In genomic region chr16:88771294-88771772, GRCh38 we compare ENCODE assay signal across 10 cellular contexts. TPM values are rescaled to one million over a fixed set of nuclear protein-coding genes. Genes with fewer than 3 reads are reported as not detected.
DNase-seq lines count a peak whose midpoint lies in the region; ATAC-seq, FAIRE-seq and TF ChIP-seq lines count a peak whose summit lies in the region.
"Had no signal": no experiment of that assay in that cellular context is flagged by ENCODE, and none has a peak within 500 bp of the region (broad histone marks: within the 10 kb centered on the region; RNA-seq: fewer than 3 reads in every experiment).

No MANE protein-coding gene starts in this region.

- no TSS peak for BruUV-seq in Panc1 (replicated peaks; lab: Mats Ljungman, UMichigan)

- peaks cover 7% of the 10 kb centered on the region for H3K36me3 ChIP-seq in BLaER1
- H3K36me3 ChIP-seq in Panc1 (ENCODE audit: control insufficient read depth, insufficient read depth, low read length): no peaks in the 10 kb centered on the region
- H3K36me3 ChIP-seq in pancreas: no peaks in the 10 kb centered on the region

- POLR2A ChIA-PET in Panc1 (lab: Charles Lee): interaction anchor here (0.6 kb wide), 1 partner anchor 651 kb away, joined by 8 read pairs; no protein-coding TSS in a partner anchor

- H3K4me2 ChIP-seq in BLaER1: peak overlapping the region; percentile 99

- H3K4me3 Mint-ChIP-seq in activated T-helper 17 cell treated with anti-CD3 and anti-CD28 coated beads, Interleukin-2, amount 50 U/mL, for 72 hours: no peak overlapping the region

- ATAC-seq in Panc1 (no peak; the same call in 1 of the 2 replicates), pancreas (no peak), left ventricle myocardium superior (no peak)
- no peak for ATAC-seq in activated T-helper 17 cell treated with anti-CD3 and anti-CD28 coated beads, Interleukin-2, amount 50 U/mL, for 72 hours (replicated peaks)

- H3K27me3 Mint-ChIP-seq in activated T-helper 17 cell treated with anti-CD3 and anti-CD28 coated beads, Interleukin-2, amount 50 U/mL, for 72 hours: no peaks in the 10 kb centered on the region

- no peaks in the 10 kb centered on the region for H3K9me3 Mint-ChIP-seq in activated T-helper 17 cell treated with anti-CD3 and anti-CD28 coated beads, Interleukin-2, amount 50 U/mL, for 72 hours

- CTCF ChIA-PET in Panc1 (lab: Charles Lee): interaction anchor here (0.9 kb wide), 1 partner anchor 34 kb away, joined by 3 read pairs; no protein-coding TSS in a partner anchor

- peak overlapping the region; percentile 89 for H3K27ac ChIP-seq in BLaER1
- peak overlapping the region; percentile 77 for H3K27ac ChIP-seq in Panc1 (ENCODE audit: low read length)
- H3K27ac ChIP-seq in epithelial cell of prostate: peak overlapping the region; percentile 74
- peak overlapping the region; percentile 78 to 85 (median 80) for H3K27ac ChIP-seq in pancreas

- peaks cover 13% of the 10 kb centered on the region for H3K4me1 Mint-ChIP-seq in activated T-helper 17 cell treated with anti-CD3 and anti-CD28 coated beads, Interleukin-2, amount 50 U/mL, for 72 hours

- FAIRE-seq in pancreas (lab: Jason Lieb, UNC): no peak
- FAIRE-seq: small intestine had no signal

- H3K27ac Mint-ChIP-seq in activated T-helper 17 cell treated with anti-CD3 and anti-CD28 coated beads, Interleukin-2, amount 50 U/mL, for 72 hours: no peak overlapping the region

- DNase-seq in Panc1 (ENCODE audit: low read depth, low spot score): no peak
- DNase-seq in epithelial cell of prostate (ENCODE audit: low read depth, low spot score): no peak
- peak in 2 of 6 donors; percentile 27 to 64 for DNase-seq in pancreas
- no peak for DNase-seq in NCI-H1048 (lab: John Stamatoyannopoulos, UW)
- no peak for DNase-seq in nucleus accumbens (lab: John Stamatoyannopoulos, UW)
- no peak for DNase-seq in left ventricle myocardium superior
- DNase-seq: activated CD4-positive, alpha-beta T cell treated with anti-CD3 and anti-CD28 coated beads for 1 hour had no signal

- peaks cover 12% of the 10 kb centered on the region for H3K36me3 Mint-ChIP-seq in activated T-helper 17 cell treated with anti-CD3 and anti-CD28 coated beads, Interleukin-2, amount 50 U/mL, for 72 hours (ENCODE audit: low read depth)

- H4K20me1 ChIP-seq in BLaER1: peaks cover 100% of the 10 kb centered on the region

- intact Hi-C loops in Panc1 (cut with micrococcal nuclease; ENCODE audit: unreplicated experiment) (no loop called here), pancreas (cut with DNase I) (no loop called here), left ventricle myocardium superior (cut with micrococcal nuclease) (no loop called here)

- TF ChIP-seq CTCF in Panc1 (IDR thresholded peaks at IDR 0.05): no peak
- no peak for TF ChIP-seq CTCF in pancreas (IDR thresholded peaks at IDR 0.05)

- H3K9me3 ChIP-seq in BLaER1 (no peaks in the 10 kb centered on the region), Panc1 (ENCODE audit: control insufficient read depth, insufficient read depth, low read depth, low read length) (no peaks in the 10 kb centered on the region), pancreas (no peaks in the 10 kb centered on the region)

- peak overlapping the region; percentile 77 for H3K9ac ChIP-seq in BLaER1

- in situ Hi-C loops in Panc1 (cut with HindIII; ENCODE audit: low pct_unique_long_range_greater_than_20kb, low sequenced_read_pairs): no loop called here

- H3K4me3 ChIP-seq in BLaER1: peak overlapping the region; percentile 60
- peak overlapping the region; percentile 21 to 46; a peak in 3 of 4 replicates for H3K4me3 ChIP-seq in Panc1 (ENCODE audit: low read depth in 2 of 2, low read length in 2 of 2)
- no peak overlapping the region for H3K4me3 ChIP-seq in pancreas

- WGBS in pancreas, 2 donors: 84 to 86% methylated on average over 19 of the region's 19 CpGs

- H3K4me1 ChIP-seq in BLaER1 (peaks cover 99% of the 10 kb centered on the region), Panc1 (ENCODE audit: control insufficient read depth, insufficient read depth, low read length) (peaks cover 77% of the 10 kb centered on the region), pancreas (peaks cover 0 to 6% (median 0%) of the 10 kb centered on the region in 3 donors)

- H3K27me3 ChIP-seq in BLaER1 (no peaks in the 10 kb centered on the region), Panc1 (ENCODE audit: control insufficient read depth, insufficient read depth, low read length) (no peaks in the 10 kb centered on the region), pancreas (no peaks in the 10 kb centered on the region)

RNA-seq across cellular contexts. Expression of gene PIEZO1, which starts 13.7 kb away (rescaled TPM):
- 175 TPM for total RNA-seq in Panc1 (2021; ENCODE audit: unreplicated experiment)
- 228 TPM for polyA plus RNA-seq in Panc1 (2012; ENCODE audit: insufficient read length)
- total RNA-seq in pancreas: 10 to 100 TPM; 16.3 to 72.0 (median 23.9) TPM
- 100 to 1,000 TPM; 189 to 255 TPM for polyA plus RNA-seq in pancreas
- total RNA-seq in activated T-helper 17 cell treated with anti-CD3 and anti-CD28 coated beads, Interleukin-2, amount 50 U/mL, for 72 hours: 100 to 1,000 TPM; 197 to 326 TPM
- total RNA-seq in left ventricle myocardium superior: 19.1 TPM

RNA-seq across cellular contexts. Expression of gene CDT1, which starts 32.3 kb away (rescaled TPM):
- total RNA-seq in Panc1 (2021; ENCODE audit: unreplicated experiment): 39.9 TPM
- polyA plus RNA-seq in Panc1 (2012; ENCODE audit: insufficient read length): 25.1 TPM
- total RNA-seq in pancreas: 1 to 10 TPM in 4 of 6 donors, under 1 TPM in 2; 0.12 to 1.8 (median 1.4) TPM
- polyA plus RNA-seq in pancreas: under 1 TPM; 0.30 to 0.35 TPM
- 100 to 1,000 TPM in 1 of 2 donors, 10 to 100 TPM in 1; 96.6 to 141 TPM for total RNA-seq in activated T-helper 17 cell treated with anti-CD3 and anti-CD28 coated beads, Interleukin-2, amount 50 U/mL, for 72 hours
- total RNA-seq in left ventricle myocardium superior: 0.97 TPM

RNA-seq across cellular contexts. Expression of gene APRT, which starts 40.4 kb away (rescaled TPM):
- total RNA-seq in Panc1 (2021; ENCODE audit: unreplicated experiment): 231 TPM
- 326 TPM for polyA plus RNA-seq in Panc1 (2012; ENCODE audit: insufficient read length)
- 10 to 100 TPM; 38.8 to 85.4 (median 61.6) TPM for total RNA-seq in pancreas
- 10 to 100 TPM; 82.7 to 88.2 TPM for polyA plus RNA-seq in pancreas
- total RNA-seq in activated T-helper 17 cell treated with anti-CD3 and anti-CD28 coated beads, Interleukin-2, amount 50 U/mL, for 72 hours: 100 to 1,000 TPM; 132 to 139 TPM
- 40.9 TPM for total RNA-seq in left ventricle myocardium superior

Comparison
In these comparisons a context has a peak if more than half of its experiments do, and no peak if none do; other contexts are left out.
1. H3K4me3 ChIP-seq: peak in BLaER1 (single experiment) and Panc1 (2 of 2); none in pancreas (0 of 4).
2. RNA of gene CDT1, which starts 32.3 kb away (total RNA-seq): 96.6 to 141 TPM in activated T-helper 17 cell treated with anti-CD3 and anti-CD28 coated beads, Interleukin-2, amount 50 U/mL, for 72 hours and 39.9 TPM in Panc1 (single experiment); 0.12 to 1.8 TPM in pancreas and 0.97 TPM in left ventricle myocardium superior (single experiment); every median in the first group is over 10 times any median in the second.
3. Peak in every context shown above with its lines, with median percentiles within 50 percentile points of each other: H3K27ac ChIP-seq.